17 cellular contexts compared by ENCODE assay signal in genomic region chr17:19318611-19319010, GRCh38. TPM values are rescaled to one million over a fixed set of nuclear protein-coding genes. Genes with fewer than 3 reads are reported as not detected.
A peak's percentile ranks its signal among the peaks of the same experiment; 100 is the strongest.
DNase-seq lines count a peak whose midpoint lies in the region; ATAC-seq and TF ChIP-seq lines count a peak whose summit lies in the region.
"Had no signal": no experiment of that assay in that cellular context is flagged by ENCODE, and none has a peak within 500 bp of the region (broad histone marks: within the 10 kb centered on the region; RNA-seq: fewer than 3 reads in every experiment).

No MANE protein-coding gene starts in this region.

- H3K4me1 ChIP-seq in HEK293 (ENCODE audit: control insufficient read depth, insufficient read depth, low read length) (peaks cover 13% of the 10 kb centered on the region), lower lobe of right lung (peaks cover 11% of the 10 kb centered on the region), spleen (peaks cover 0 to 31% (median 23%) of the 10 kb centered on the region in 6 donors), testis (peaks cover 17% of the 10 kb centered on the region)
- H3K4me1 ChIP-seq: Caco-2 had no signal

- DNase-seq in lower lobe of right lung (peak; percentile 11), spleen (peak; percentile 9), EL (no peak), testis (no peak), NCI-H748 treated with DMSO at 0.1 percent for 48 hours (lab: John Stamatoyannopoulos, UW) (no peak)
- DNase-seq: 8988T; AML-193; Caco-2; CD8-positive, alpha-beta memory T cell; DND-41; GF-D8 had no signal

- CTCF ChIA-PET in HEK293 (lab: Yijun Ruan, JAX): interaction anchor here (1.2 to 1.7 kb wide), 3 partner anchors 9 to 128 kb away, joined by 3 to 7 read pairs (median 5); no protein-coding TSS in a partner anchor

- TF ChIP-seq POLR2A in spleen (IDR thresholded peaks at IDR 0.05) (no peak), testis (IDR thresholded peaks at IDR 0.05) (no peak)

- H3K27me3 ChIP-seq in lower lobe of right lung (ENCODE audit: low read depth) (no peaks in the 10 kb centered on the region), spleen (replicated peaks in 1 of 7) (peaks cover 0 to 19% (median 0%) of the 10 kb centered on the region in 7 donors), testis (no peaks in the 10 kb centered on the region)

- H3K27ac ChIP-seq in HEK293 (ENCODE audit: extremely low read depth, low read depth, low read length) (no peak overlapping the region), angular gyrus (ENCODE audit: low read depth, low read length) (peak overlapping the region; percentile 24), lower lobe of right lung (no peak overlapping the region), spleen (peak overlapping the region in 3 of 8 donors; percentile 8 to 76 (median 73)), testis (no peak overlapping the region)
- H3K27ac ChIP-seq: BLaER1, HL-60 had no signal

- H3K9me3 ChIP-seq in HEK293 (ENCODE audit: control insufficient read depth, insufficient read depth, low read depth, low read length): no peaks in the 10 kb centered on the region
- no peaks in the 10 kb centered on the region for H3K9me3 ChIP-seq in lower lobe of right lung
- H3K9me3 ChIP-seq in spleen: no peaks in the 10 kb centered on the region
- H3K9me3 ChIP-seq in testis: no peaks in the 10 kb centered on the region
- H3K9me3 ChIP-seq: BLaER1, Caco-2, HAP-1 had no signal

- TF ChIP-seq CTCF in HEK293 (tag by site-specific recombination; IDR thresholded peaks at IDR 0.05): no peak
- no peak for TF ChIP-seq CTCF in lower lobe of right lung (IDR thresholded peaks at IDR 0.05)
- TF ChIP-seq CTCF in spleen (IDR thresholded peaks at IDR 0.05 in 8 of 11, conservative IDR thresholded peaks at IDR 0.05 in 3 of 11): no peak
- TF ChIP-seq CTCF in testis (IDR thresholded peaks at IDR 0.05): no peak

- POLR2A ChIA-PET in HEK293 (lab: Yijun Ruan, JAX): no interaction called here

- H3K36me3 ChIP-seq in HEK293 (ENCODE audit: control insufficient read depth in 2 of 2, insufficient read depth in 1 of 2, low read length in 2 of 2): peaks cover 0 to 25% of the 10 kb centered on the region in 2 experiments; a peak in 1 of 3 replicates
- H3K36me3 ChIP-seq in lower lobe of right lung: peaks cover 35% of the 10 kb centered on the region
- peaks cover 0 to 15% (median 0%) of the 10 kb centered on the region in 6 donors for H3K36me3 ChIP-seq in spleen
- H3K36me3 ChIP-seq in testis (ENCODE audit: low read depth, missing control alignments): no peaks in the 10 kb centered on the region
- H3K36me3 ChIP-seq: BLaER1 had no signal

- WGBS in spleen, 5 donors: 84 to 91% (median 85%) methylated on average over 6 of the region's 6 CpGs
- WGBS in testis, 2 donors: 78 to 90% methylated on average over 6 of the region's 6 CpGs

- intact Hi-C loops in lower lobe of right lung (cut with DNase I): no loop called here
- intact Hi-C loops in spleen (cut with DNase I; ENCODE audit: low total_unique reads): no loop called here
- intact Hi-C loops in testis (cut with DNase I; ENCODE audit: low total_unique reads): no loop called here

- no peak for ATAC-seq in lower lobe of right lung
- no peak for ATAC-seq in GM18867 (IDR thresholded peaks at IDR 0.05; ENCODE audit: unreplicated experiment)

- H3K4me3 ChIP-seq in HEK293 (ENCODE audit: low read depth, low read length) (no peak overlapping the region), lower lobe of right lung (no peak overlapping the region), spleen (no peak overlapping the region), testis (no peak overlapping the region)
- H3K4me3 ChIP-seq: BLaER1, HAP-1 had no signal

TF ChIP-seq in HEK293, 187 proteins besides CTCF, POLR2A, EP300 and RAD21:
- TF ChIP-seq, protein P1, sequence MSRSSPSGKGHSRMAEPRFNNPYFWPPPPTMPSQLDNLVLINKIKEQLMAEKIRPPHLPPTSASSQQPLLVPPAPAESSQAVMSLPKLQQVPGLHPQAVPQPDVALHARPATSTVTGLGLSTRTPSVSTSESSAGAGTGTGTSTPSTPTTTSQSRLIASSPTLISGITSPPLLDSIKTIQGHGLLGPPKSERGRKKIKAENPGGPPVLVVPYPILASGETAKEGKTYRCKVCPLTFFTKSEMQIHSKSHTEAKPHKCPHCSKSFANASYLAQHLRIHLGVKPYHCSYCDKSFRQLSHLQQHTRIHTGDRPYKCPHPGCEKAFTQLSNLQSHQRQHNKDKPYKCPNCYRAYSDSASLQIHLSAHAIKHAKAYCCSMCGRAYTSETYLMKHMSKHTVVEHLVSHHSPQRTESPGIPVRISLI (tag by site-specific recombination; IDR thresholded peaks at IDR 0.05): 0 out of 2 replicates have a peak, but pooled peaks have one; percentile 54
- no peak for TF ChIP-seq ZNF10 (tag by site-specific recombination; IDR thresholded peaks at IDR 0.05)
- no peak for TF ChIP-seq ZFP37 (tag by site-specific recombination; IDR thresholded peaks at IDR 0.05)

RNA-seq across cellular contexts. Expression of gene B9D1, which starts 43.9 kb away (rescaled TPM):
- total RNA-seq in lower lobe of right lung (11.3 TPM), spleen (10 to 100 TPM in 1 of 7 donors, 1 to 10 TPM in 6; 6.4 to 14.1 (median 7.3) TPM), testis (10 to 100 TPM; 42.1 to 59.9 TPM)
- polyA plus RNA-seq in spleen (1 to 10 TPM; 4.3 to 8.1 (median 5.8) TPM), testis (ENCODE audit: insufficient read depth, low read depth, low replicate concordance) (132 TPM)

RNA-seq across cellular contexts. Expression of gene MAPK7, which starts 59.7 kb away (rescaled TPM):
- total RNA-seq in lower lobe of right lung (22.2 TPM), spleen (10 to 100 TPM; 23.1 to 56.2 (median 34.4) TPM), testis (10 to 100 TPM; 49.7 to 65.4 TPM)
- polyA plus RNA-seq in spleen (10 to 100 TPM in 1 of 3 donors, 1 to 10 TPM in 2; 5.7 to 15.1 (median 6.9) TPM), testis (ENCODE audit: insufficient read depth, low read depth, low replicate concordance) (54.1 TPM)

Comparison
In these comparisons a context has a peak if more than half of its experiments do, and no peak if none do; other contexts are left out.
1. DNase-seq: peak in lower lobe of right lung (single experiment) and spleen (single experiment); none in EL (single experiment), testis (single experiment) and NCI-H748 treated with DMSO at 0.1 percent for 48 hours (single experiment).